1 cellular context compared by ENCODE assay signal in the genomic region with DNA sequence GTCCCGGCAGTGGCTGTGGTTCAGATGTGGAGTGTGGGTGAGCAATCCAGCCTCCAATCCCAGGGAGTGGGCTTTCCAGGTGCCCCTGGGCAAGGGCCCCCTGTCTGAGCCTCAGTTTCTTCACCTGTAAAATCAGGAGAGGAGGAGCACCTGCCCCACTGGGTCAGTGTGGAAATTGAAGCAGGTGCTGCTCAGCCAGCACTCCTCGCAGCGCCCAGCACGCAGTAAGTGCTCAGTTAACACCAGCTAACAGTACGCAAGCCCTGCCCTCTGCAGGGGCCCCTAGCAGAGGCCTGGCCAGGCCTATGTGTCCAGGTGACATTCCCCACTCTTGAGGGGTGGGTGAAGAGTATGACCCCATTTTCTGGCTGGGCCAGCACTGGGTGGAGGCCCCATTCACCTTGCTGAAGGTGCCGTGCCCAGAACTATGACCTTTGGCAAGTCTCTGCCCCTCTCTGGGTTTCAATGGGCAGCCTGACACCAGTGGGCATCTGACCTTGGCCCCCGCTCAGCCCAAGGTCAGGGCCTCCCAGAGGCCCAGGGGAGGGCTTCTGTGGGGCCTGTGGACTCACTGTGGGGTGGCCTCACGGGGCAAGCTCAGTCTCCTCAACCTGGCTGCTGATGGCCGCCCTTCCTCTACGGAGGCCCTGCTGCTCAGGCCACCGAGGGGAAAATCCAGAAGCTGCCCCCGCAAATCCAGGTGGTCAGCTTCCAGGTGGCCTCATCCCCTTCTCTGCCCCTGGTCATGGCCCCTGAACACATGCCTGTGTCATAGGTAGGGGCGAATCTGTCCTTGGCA.
TF ChIP-seq lines count a peak whose summit lies in the region.

No MANE protein-coding gene starts in this region.

TF ChIP-seq in HepG2, 621 proteins besides CTCF, POLR2A, EP300 and RAD21 (continued from another document and continues in another):
- TF ChIP-seq ZSCAN12 (CRISPR knock-in tag; IDR thresholded peaks at IDR 0.05) (no peak), REPIN1 (CRISPR knock-in tag; IDR thresholded peaks at IDR 0.05; ENCODE audit: borderline replicate concordance, low read depth) (0 out of 2 replicates have a peak, but pooled peaks have one; percentile 12), ZNF180 (CRISPR knock-in tag; IDR thresholded peaks at IDR 0.05; ENCODE audit: borderline replicate concordance, low read depth) (0 out of 2 replicates have a peak, but pooled peaks have one; percentile 15), NONO (IDR thresholded peaks at IDR 0.05) (no peak), NONO (CRISPR knock-in tag; conservative IDR thresholded peaks at IDR 0.05) (peak; percentile 17; the same call in 1 of the 2 replicates), GABPB1 (CRISPR knock-in tag; IDR thresholded peaks at IDR 0.05) (peak; percentile 16; the same call in 1 of the 2 replicates), SIN3A (IDR thresholded peaks at IDR 0.05; ENCODE audit: borderline replicate concordance, low read depth, low read length) (no peak; the same call in 1 of the 2 replicates), NFIC (IDR thresholded peaks at IDR 0.05; ENCODE audit: low read length) (no peak), ESRRA (CRISPR knock-in tag; IDR thresholded peaks at IDR 0.05; ENCODE audit: low read depth) (peak; percentile 98), JUNB (CRISPR knock-in tag; IDR thresholded peaks at IDR 0.05; ENCODE audit: borderline replicate concordance) (no peak), SETDB1 (CRISPR knock-in tag; IDR thresholded peaks at IDR 0.05; ENCODE audit: borderline replicate concordance) (no peak), POLR2AphosphoS5 (IDR thresholded peaks at IDR 0.05; ENCODE audit: low read depth, low read length) (no peak)
- TF ChIP-seq, protein P1, sequence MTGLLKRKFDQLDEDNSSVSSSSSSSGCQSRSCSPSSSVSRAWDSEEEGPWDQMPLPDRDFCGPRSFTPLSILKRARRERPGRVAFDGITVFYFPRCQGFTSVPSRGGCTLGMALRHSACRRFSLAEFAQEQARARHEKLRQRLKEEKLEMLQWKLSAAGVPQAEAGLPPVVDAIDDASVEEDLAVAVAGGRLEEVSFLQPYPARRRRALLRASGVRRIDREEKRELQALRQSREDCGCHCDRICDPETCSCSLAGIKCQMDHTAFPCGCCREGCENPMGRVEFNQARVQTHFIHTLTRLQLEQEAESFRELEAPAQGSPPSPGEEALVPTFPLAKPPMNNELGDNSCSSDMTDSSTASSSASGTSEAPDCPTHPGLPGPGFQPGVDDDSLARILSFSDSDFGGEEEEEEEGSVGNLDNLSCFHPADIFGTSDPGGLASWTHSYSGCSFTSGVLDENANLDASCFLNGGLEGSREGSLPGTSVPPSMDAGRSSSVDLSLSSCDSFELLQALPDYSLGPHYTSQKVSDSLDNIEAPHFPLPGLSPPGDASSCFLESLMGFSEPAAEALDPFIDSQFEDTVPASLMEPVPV (CRISPR knock-in tag; IDR thresholded peaks at IDR 0.05): 0 out of 2 replicates have a peak, but pooled peaks have one; percentile 3
- TF ChIP-seq, protein P2, sequence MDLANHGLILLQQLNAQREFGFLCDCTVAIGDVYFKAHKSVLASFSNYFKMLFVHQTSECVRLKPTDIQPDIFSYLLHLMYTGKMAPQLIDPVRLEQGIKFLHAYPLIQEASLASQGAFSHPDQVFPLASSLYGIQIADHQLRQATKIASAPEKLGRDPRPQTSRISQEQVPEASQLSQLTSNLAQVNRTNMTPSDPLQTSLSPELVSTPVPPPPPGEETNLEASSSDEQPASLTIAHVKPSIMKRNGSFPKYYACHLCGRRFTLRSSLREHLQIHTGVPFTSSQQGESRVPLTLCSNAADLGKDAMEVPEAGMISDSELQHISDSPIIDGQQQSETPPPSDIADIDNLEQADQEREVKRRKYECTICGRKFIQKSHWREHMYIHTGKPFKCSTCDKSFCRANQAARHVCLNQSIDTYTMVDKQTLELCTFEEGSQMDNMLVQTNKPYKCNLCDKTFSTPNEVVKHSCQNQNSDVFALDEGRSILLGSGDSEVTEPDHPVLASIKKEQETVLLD (CRISPR knock-in tag; IDR thresholded peaks at IDR 0.05; ENCODE audit: low read depth): no peak
- TF ChIP-seq, protein P3, sequence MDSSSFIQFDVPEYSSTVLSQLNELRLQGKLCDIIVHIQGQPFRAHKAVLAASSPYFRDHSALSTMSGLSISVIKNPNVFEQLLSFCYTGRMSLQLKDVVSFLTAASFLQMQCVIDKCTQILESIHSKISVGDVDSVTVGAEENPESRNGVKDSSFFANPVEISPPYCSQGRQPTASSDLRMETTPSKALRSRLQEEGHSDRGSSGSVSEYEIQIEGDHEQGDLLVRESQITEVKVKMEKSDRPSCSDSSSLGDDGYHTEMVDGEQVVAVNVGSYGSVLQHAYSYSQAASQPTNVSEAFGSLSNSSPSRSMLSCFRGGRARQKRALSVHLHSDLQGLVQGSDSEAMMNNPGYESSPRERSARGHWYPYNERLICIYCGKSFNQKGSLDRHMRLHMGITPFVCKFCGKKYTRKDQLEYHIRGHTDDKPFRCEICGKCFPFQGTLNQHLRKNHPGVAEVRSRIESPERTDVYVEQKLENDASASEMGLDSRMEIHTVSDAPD (CRISPR knock-in tag; IDR thresholded peaks at IDR 0.05): no peak
- TF ChIP-seq, protein P4, sequence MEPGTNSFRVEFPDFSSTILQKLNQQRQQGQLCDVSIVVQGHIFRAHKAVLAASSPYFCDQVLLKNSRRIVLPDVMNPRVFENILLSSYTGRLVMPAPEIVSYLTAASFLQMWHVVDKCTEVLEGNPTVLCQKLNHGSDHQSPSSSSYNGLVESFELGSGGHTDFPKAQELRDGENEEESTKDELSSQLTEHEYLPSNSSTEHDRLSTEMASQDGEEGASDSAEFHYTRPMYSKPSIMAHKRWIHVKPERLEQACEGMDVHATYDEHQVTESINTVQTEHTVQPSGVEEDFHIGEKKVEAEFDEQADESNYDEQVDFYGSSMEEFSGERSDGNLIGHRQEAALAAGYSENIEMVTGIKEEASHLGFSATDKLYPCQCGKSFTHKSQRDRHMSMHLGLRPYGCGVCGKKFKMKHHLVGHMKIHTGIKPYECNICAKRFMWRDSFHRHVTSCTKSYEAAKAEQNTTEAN (CRISPR knock-in tag; conservative IDR thresholded peaks at IDR 0.05): 0 out of 2 replicates have a peak, but pooled peaks have one; percentile 41
- TF ChIP-seq, protein P5, sequence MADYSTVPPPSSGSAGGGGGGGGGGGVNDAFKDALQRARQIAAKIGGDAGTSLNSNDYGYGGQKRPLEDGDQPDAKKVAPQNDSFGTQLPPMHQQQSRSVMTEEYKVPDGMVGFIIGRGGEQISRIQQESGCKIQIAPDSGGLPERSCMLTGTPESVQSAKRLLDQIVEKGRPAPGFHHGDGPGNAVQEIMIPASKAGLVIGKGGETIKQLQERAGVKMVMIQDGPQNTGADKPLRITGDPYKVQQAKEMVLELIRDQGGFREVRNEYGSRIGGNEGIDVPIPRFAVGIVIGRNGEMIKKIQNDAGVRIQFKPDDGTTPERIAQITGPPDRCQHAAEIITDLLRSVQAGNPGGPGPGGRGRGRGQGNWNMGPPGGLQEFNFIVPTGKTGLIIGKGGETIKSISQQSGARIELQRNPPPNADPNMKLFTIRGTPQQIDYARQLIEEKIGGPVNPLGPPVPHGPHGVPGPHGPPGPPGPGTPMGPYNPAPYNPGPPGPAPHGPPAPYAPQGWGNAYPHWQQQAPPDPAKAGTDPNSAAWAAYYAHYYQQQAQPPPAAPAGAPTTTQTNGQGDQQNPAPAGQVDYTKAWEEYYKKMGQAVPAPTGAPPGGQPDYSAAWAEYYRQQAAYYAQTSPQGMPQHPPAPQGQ (CRISPR knock-in tag; IDR thresholded peaks at IDR 0.05; ENCODE audit: borderline replicate concordance): no peak
- TF ChIP-seq, protein P6, sequence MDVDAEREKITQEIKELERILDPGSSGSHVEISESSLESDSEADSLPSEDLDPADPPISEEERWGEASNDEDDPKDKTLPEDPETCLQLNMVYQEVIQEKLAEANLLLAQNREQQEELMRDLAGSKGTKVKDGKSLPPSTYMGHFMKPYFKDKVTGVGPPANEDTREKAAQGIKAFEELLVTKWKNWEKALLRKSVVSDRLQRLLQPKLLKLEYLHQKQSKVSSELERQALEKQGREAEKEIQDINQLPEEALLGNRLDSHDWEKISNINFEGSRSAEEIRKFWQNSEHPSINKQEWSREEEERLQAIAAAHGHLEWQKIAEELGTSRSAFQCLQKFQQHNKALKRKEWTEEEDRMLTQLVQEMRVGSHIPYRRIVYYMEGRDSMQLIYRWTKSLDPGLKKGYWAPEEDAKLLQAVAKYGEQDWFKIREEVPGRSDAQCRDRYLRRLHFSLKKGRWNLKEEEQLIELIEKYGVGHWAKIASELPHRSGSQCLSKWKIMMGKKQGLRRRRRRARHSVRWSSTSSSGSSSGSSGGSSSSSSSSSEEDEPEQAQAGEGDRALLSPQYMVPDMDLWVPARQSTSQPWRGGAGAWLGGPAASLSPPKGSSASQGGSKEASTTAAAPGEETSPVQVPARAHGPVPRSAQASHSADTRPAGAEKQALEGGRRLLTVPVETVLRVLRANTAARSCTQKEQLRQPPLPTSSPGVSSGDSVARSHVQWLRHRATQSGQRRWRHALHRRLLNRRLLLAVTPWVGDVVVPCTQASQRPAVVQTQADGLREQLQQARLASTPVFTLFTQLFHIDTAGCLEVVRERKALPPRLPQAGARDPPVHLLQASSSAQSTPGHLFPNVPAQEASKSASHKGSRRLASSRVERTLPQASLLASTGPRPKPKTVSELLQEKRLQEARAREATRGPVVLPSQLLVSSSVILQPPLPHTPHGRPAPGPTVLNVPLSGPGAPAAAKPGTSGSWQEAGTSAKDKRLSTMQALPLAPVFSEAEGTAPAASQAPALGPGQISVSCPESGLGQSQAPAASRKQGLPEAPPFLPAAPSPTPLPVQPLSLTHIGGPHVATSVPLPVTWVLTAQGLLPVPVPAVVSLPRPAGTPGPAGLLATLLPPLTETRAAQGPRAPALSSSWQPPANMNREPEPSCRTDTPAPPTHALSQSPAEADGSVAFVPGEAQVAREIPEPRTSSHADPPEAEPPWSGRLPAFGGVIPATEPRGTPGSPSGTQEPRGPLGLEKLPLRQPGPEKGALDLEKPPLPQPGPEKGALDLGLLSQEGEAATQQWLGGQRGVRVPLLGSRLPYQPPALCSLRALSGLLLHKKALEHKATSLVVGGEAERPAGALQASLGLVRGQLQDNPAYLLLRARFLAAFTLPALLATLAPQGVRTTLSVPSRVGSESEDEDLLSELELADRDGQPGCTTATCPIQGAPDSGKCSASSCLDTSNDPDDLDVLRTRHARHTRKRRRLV (CRISPR knock-in tag; IDR thresholded peaks at IDR 0.05): no peak
- TF ChIP-seq, protein P7, sequence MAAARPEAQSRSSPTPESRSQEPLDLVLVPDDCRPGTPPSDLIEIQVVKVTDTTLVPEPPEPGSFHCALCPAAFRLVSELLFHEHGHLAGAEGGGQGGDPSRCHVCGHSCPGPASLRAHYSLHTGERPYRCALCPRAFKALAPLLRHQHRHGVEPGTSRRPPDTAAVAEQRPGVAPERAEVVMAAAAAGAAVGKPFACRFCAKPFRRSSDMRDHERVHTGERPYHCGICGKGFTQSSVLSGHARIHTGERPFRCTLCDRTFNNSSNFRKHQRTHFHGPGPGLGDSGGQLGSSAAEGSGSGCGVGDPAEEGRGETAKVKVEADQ (CRISPR knock-in tag; IDR thresholded peaks at IDR 0.05; ENCODE audit: borderline replicate concordance): no peak
- TF ChIP-seq, protein P8, sequence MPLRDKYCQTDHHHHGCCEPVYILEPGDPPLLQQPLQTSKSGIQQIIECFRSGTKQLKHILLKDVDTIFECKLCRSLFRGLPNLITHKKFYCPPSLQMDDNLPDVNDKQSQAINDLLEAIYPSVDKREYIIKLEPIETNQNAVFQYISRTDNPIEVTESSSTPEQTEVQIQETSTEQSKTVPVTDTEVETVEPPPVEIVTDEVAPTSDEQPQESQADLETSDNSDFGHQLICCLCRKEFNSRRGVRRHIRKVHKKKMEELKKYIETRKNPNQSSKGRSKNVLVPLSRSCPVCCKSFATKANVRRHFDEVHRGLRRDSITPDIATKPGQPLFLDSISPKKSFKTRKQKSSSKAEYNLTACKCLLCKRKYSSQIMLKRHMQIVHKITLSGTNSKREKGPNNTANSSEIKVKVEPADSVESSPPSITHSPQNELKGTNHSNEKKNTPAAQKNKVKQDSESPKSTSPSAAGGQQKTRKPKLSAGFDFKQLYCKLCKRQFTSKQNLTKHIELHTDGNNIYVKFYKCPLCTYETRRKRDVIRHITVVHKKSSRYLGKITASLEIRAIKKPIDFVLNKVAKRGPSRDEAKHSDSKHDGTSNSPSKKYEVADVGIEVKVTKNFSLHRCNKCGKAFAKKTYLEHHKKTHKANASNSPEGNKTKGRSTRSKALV (CRISPR knock-in tag; IDR thresholded peaks at IDR 0.05): peak; percentile 66; the same call in 1 of the 2 replicates
- TF ChIP-seq, protein P9, sequence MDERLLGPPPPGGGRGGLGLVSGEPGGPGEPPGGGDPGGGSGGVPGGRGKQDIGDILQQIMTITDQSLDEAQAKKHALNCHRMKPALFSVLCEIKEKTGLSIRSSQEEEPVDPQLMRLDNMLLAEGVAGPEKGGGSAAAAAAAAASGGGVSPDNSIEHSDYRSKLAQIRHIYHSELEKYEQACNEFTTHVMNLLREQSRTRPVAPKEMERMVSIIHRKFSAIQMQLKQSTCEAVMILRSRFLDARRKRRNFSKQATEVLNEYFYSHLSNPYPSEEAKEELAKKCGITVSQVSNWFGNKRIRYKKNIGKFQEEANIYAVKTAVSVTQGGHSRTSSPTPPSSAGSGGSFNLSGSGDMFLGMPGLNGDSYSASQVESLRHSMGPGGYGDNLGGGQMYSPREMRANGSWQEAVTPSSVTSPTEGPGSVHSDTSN (CRISPR knock-in tag; IDR thresholded peaks at IDR 0.05): no peak
- TF ChIP-seq, protein P10, sequence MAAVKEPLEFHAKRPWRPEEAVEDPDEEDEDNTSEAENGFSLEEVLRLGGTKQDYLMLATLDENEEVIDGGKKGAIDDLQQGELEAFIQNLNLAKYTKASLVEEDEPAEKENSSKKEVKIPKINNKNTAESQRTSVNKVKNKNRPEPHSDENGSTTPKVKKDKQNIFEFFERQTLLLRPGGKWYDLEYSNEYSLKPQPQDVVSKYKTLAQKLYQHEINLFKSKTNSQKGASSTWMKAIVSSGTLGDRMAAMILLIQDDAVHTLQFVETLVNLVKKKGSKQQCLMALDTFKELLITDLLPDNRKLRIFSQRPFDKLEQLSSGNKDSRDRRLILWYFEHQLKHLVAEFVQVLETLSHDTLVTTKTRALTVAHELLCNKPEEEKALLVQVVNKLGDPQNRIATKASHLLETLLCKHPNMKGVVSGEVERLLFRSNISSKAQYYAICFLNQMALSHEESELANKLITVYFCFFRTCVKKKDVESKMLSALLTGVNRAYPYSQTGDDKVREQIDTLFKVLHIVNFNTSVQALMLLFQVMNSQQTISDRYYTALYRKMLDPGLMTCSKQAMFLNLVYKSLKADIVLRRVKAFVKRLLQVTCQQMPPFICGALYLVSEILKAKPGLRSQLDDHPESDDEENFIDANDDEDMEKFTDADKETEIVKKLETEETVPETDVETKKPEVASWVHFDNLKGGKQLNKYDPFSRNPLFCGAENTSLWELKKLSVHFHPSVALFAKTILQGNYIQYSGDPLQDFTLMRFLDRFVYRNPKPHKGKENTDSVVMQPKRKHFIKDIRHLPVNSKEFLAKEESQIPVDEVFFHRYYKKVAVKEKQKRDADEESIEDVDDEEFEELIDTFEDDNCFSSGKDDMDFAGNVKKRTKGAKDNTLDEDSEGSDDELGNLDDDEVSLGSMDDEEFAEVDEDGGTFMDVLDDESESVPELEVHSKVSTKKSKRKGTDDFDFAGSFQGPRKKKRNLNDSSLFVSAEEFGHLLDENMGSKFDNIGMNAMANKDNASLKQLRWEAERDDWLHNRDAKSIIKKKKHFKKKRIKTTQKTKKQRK (IDR thresholded peaks at IDR 0.05; ENCODE audit: low read length): no peak
- TF ChIP-seq, protein P11, sequence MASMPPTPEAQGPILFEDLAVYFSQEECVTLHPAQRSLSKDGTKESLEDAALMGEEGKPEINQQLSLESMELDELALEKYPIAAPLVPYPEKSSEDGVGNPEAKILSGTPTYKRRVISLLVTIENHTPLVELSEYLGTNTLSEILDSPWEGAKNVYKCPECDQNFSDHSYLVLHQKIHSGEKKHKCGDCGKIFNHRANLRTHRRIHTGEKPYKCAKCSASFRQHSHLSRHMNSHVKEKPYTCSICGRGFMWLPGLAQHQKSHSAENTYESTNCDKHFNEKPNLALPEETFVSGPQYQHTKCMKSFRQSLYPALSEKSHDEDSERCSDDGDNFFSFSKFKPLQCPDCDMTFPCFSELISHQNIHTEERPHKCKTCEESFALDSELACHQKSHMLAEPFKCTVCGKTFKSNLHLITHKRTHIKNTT (CRISPR knock-in tag; IDR thresholded peaks at IDR 0.05): no peak
